Comparison of ENCODE assay signal across 34 cellular contexts in the genomic region with DNA sequence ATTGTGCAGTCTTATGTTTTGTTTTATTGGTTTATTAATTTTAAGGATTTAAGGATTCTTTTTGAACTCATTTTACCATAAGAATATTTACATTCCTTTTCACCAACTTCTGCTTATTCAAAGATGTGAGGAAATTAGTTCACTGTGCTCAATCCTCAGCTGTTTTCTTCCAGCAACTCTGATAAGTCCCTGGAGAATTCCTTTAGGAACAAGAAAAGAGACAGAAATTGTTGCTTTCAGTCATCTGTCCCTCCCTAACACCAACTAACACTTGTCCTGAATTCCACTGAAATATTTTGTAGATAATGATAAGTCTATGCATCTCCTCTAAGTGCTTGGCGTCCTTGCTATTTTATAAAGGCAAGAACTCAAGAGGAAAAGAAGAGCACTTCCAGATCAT.
"Had no signal": no experiment of that assay in that cellular context is flagged by ENCODE, and none has a peak within 500 bp of the region (broad histone marks: within the 10 kb centered on the region; RNA-seq: fewer than 3 reads in every experiment).

No MANE protein-coding gene starts in this region.

- H3K9me3 Mint-ChIP-seq: activated CD4-positive, alpha-beta memory T cell treated with anti-CD3 and anti-CD28 coated beads, Interleukin-2, amount 10 ng/mL, durations not matched to agents 7 days and 5 days; activated naive CD8-positive, alpha-beta T cell treated with anti-CD3 and anti-CD28 coated beads for 36 hours had no signal

- DNase-seq: activated CD4-positive, alpha-beta memory T cell treated with anti-CD3 and anti-CD28 coated beads, Interleukin-2, amount 10 ng/mL, durations not matched to agents 7 days and 5 days; activated CD4-positive, alpha-beta T cell treated with anti-CD3 and anti-CD28 coated beads for 1 hour; activated CD4-positive, alpha-beta T cell treated with anti-CD3 and anti-CD28 coated beads for 48 hours; activated CD4-positive, CD25-positive, alpha-beta regulatory T cell; activated CD8-positive, alpha-beta memory T cell treated with anti-CD3 and anti-CD28 coated beads for 24 hours; activated CD8-positive, alpha-beta memory T cell treated with anti-CD3 and anti-CD28 coated beads, Interleukin-2, amount 10 ng/mL, durations not matched to agents 7 days and 5 days; activated CD8-positive, alpha-beta memory T cell treated with anti-CD3 and anti-CD28 coated beads, Interleukin-2, amount 50 U/mL, for 48 hours; activated effector memory CD4-positive, alpha-beta T cell treated with Interleukin-2 at 50 U/mL for 16 hours; activated naive CD4-positive, alpha-beta T cell treated with anti-CD3 and anti-CD28 coated beads, Interleukin-2, amount 50 U/mL, for 16 hours; activated naive CD8-positive, alpha-beta T cell treated with anti-CD3 and anti-CD28 coated beads for 36 hours; activated T-cell treated with anti-CD3 and anti-CD28 coated beads, Interleukin-2, amount 50 U/mL, for 48 hours; amygdala; Karpas-422; MG63; NCI-H1048; NCI-H1105 treated with DMSO at 0.1 percent for 48 hours; NCI-H1436; NCI-H1694; NCI-H1930; NCI-H2081 treated with DMSO at 0.1 percent for 48 hours; NCI-H345; NCI-H524 treated with DMSO at 0.1 percent for 48 hours; NK-92 treated with Interleukin-12 subunit alpha and Interleukin-12 subunit beta, amount 100 ng/mL, for 24 hours; PC-3; SIG-M5; SW 1271; T1000; WERI-Rb-1 had no signal

- H3K27me3 Mint-ChIP-seq: activated CD4-positive, alpha-beta memory T cell treated with anti-CD3 and anti-CD28 coated beads, Interleukin-2, amount 10 ng/mL, durations not matched to agents 7 days and 5 days; activated CD8-positive, alpha-beta memory T cell treated with anti-CD3 and anti-CD28 coated beads, Interleukin-2, amount 10 ng/mL, durations not matched to agents 7 days and 5 days; activated naive CD8-positive, alpha-beta T cell treated with anti-CD3 and anti-CD28 coated beads for 36 hours; central memory CD8-positive, alpha-beta T cell had no signal

- H3K27ac ChIP-seq: ascending aorta, cardiac muscle cell, RWPE1, WERI-Rb-1 had no signal

- H3K4me3 Mint-ChIP-seq: activated CD4-positive, alpha-beta memory T cell treated with anti-CD3 and anti-CD28 coated beads, Interleukin-2, amount 10 ng/mL, durations not matched to agents 7 days and 5 days; activated CD8-positive, alpha-beta memory T cell treated with anti-CD3 and anti-CD28 coated beads, Interleukin-2, amount 10 ng/mL, durations not matched to agents 7 days and 5 days; activated naive CD8-positive, alpha-beta T cell treated with anti-CD3 and anti-CD28 coated beads for 36 hours; central memory CD8-positive, alpha-beta T cell had no signal

- H3K4me1 ChIP-seq: ascending aorta had no signal

- H3K9me3 ChIP-seq: ascending aorta, MG63 had no signal

- H3K27ac Mint-ChIP-seq: activated CD4-positive, alpha-beta memory T cell treated with anti-CD3 and anti-CD28 coated beads, Interleukin-2, amount 10 ng/mL, durations not matched to agents 7 days and 5 days; activated CD8-positive, alpha-beta memory T cell treated with anti-CD3 and anti-CD28 coated beads, Interleukin-2, amount 10 ng/mL, durations not matched to agents 7 days and 5 days; activated naive CD8-positive, alpha-beta T cell treated with anti-CD3 and anti-CD28 coated beads for 36 hours had no signal

- H3K27me3 ChIP-seq: ascending aorta, MG63 had no signal

- H3K36me3 Mint-ChIP-seq: activated CD8-positive, alpha-beta memory T cell treated with anti-CD3 and anti-CD28 coated beads, Interleukin-2, amount 10 ng/mL, durations not matched to agents 7 days and 5 days; activated naive CD8-positive, alpha-beta T cell treated with anti-CD3 and anti-CD28 coated beads for 36 hours had no signal

- ATAC-seq: activated CD8-positive, alpha-beta memory T cell treated with anti-CD3 and anti-CD28 coated beads, Interleukin-2, amount 10 ng/mL, durations not matched to agents 7 days and 5 days; PC-3; Right ventricle myocardium inferior; SK-N-SH treated with all-trans-retinoic acid at 6 μM for 48 hours had no signal

- H3K36me3 ChIP-seq: ascending aorta, cardiac muscle cell, MG63, WERI-Rb-1 had no signal

- H3K4me3 ChIP-seq: ascending aorta, cardiac muscle cell, MG63 had no signal

- H3K4me1 Mint-ChIP-seq: activated CD4-positive, alpha-beta memory T cell treated with anti-CD3 and anti-CD28 coated beads, Interleukin-2, amount 10 ng/mL, durations not matched to agents 7 days and 5 days; activated CD8-positive, alpha-beta memory T cell treated with anti-CD3 and anti-CD28 coated beads, Interleukin-2, amount 10 ng/mL, durations not matched to agents 7 days and 5 days; activated naive CD8-positive, alpha-beta T cell treated with anti-CD3 and anti-CD28 coated beads for 36 hours; central memory CD8-positive, alpha-beta T cell had no signal
